Comparison of ENCODE assay signal across 1 cellular context in genomic region chr19:55173717-55174409, GRCh38.
TF ChIP-seq lines count a peak whose summit lies in the region.

No MANE protein-coding gene starts in this region.

TF ChIP-seq in GM23338, 12 proteins besides CTCF, POLR2A, EP300 and RAD21 (continued from another document):
- TF ChIP-seq ZNF462 (CRISPR knock-in tag; IDR thresholded peaks at IDR 0.05): no peak
